ENCODE assay signal across 1 cellular context in genomic region chr19:44814517-44814916, GRCh38.
A peak's percentile ranks its signal among the peaks of the same experiment; 100 is the strongest.
TF ChIP-seq lines count a peak whose summit lies in the region.

No MANE protein-coding gene starts in this region.

TF ChIP-seq in HepG2, 621 proteins besides CTCF, POLR2A, EP300 and RAD21:
- TF ChIP-seq RBFOX2 (IDR thresholded peaks at IDR 0.05; ENCODE audit: low read depth, low read length) = 0 out of 2 replicates have a peak, but pooled peaks have one; percentile 52
- no peak for TF ChIP-seq ATF1 (CRISPR knock-in tag; IDR thresholded peaks at IDR 0.05)
- TF ChIP-seq KLF12 (CRISPR knock-in tag; IDR thresholded peaks at IDR 0.05; ENCODE audit: borderline replicate concordance) = no peak
- TF ChIP-seq PCBP1 (IDR thresholded peaks at IDR 0.05; ENCODE audit: borderline replicate concordance, low read depth, low read length) = no peak
- TF ChIP-seq ETS1 (CRISPR knock-in tag; IDR thresholded peaks at IDR 0.05) = no peak
- peak; percentile 36 for TF ChIP-seq AGO2 (optimal IDR thresholded peaks at IDR 0.05; ENCODE audit: low read depth, low read length)
